Comparison of ENCODE assay signal across 29 cellular contexts in the genomic region with DNA sequence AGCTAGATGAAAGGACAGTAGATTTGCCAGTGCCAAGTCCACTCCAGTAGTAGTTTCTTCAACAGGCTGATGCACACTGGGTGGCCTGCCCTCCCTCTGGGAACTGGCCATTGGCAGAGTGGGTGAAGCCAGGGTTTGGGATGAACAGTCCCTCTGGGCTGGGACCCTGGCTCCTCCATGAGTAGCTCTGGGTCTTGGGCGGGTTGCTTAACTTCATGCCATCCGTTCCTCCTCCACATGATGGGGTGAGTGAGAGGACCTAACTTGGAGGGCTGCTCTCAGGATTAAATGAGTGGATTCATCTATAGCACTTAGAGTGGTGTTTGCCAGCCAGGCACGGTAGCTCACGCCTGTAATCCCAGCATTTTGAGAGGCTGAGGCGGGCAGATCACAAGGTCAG.
"Had no signal": no experiment of that assay in that cellular context is flagged by ENCODE, and none has a peak within 500 bp of the region (broad histone marks: within the 10 kb centered on the region; RNA-seq: fewer than 3 reads in every experiment).

No MANE protein-coding gene starts in this region.

- H3K9me3 ChIP-seq: adrenal gland, ascending aorta, gastroesophageal sphincter, right atrium auricular region, testis, transverse colon had no signal

- H3K4me3 Mint-ChIP-seq: activated B cell treated with CpG ODN at 0.5 μM for 24 hours; activated CD4-positive, alpha-beta T cell treated with anti-CD3 and anti-CD28 coated beads for 36 hours; activated T-cell treated with anti-CD3 and anti-CD28 coated beads, Interleukin-2, amount 50 U/mL, for 4 hours; brain; naive thymus-derived CD4-positive, alpha-beta T cell; neural crest cell; T-cell had no signal

- H3K27me3 ChIP-seq: adrenal gland, ascending aorta, cardiac muscle cell, dorsolateral prefrontal cortex, gastroesophageal sphincter, hepatocyte, right atrium auricular region, testis, transverse colon had no signal

- H3K27ac ChIP-seq: adrenal gland, ascending aorta, cardiac muscle cell, coronary artery, dorsolateral prefrontal cortex, gastroesophageal sphincter, hepatocyte, right atrium auricular region, testis, transverse colon had no signal

- H3K4me1 Mint-ChIP-seq: neural crest cell, T-cell had no signal

- ATAC-seq: activated CD4-positive, alpha-beta T cell treated with anti-CD3 and anti-CD28 coated beads for 36 hours; activated naive CD4-positive, alpha-beta T cell treated with anti-CD3 and anti-CD28 coated beads, Interleukin-2, amount 50 U/mL, for 72 hours; activated T-cell treated with anti-CD3 and anti-CD28 coated beads, Interleukin-2, amount 50 U/mL, for 4 hours; gastroesophageal sphincter; left colon; naive thymus-derived CD4-positive, alpha-beta T cell; stimulated activated naive CD8-positive, alpha-beta T cell treated with anti-CD3 and anti-CD28 coated beads, Interleukin-15, Interleukin-2, amounts not matched to agents 100 U/mL and 50 U/mL, for 24 hours; T-cell had no signal

- H3K4me3 ChIP-seq: adrenal gland, ascending aorta, cardiac muscle cell, coronary artery, dorsolateral prefrontal cortex, gastroesophageal sphincter, hepatocyte, right atrium auricular region, testis, transverse colon had no signal

- H3K9me3 Mint-ChIP-seq: activated B cell treated with CpG ODN at 0.5 μM for 24 hours; activated naive CD4-positive, alpha-beta T cell treated with anti-CD3 and anti-CD28 coated beads, Interleukin-2, amount 50 U/mL, for 72 hours; activated T-cell treated with anti-CD3 and anti-CD28 coated beads, Interleukin-2, amount 50 U/mL, for 4 hours; activated T-helper 2 cell treated with anti-CD3 and anti-CD28 coated beads, Interferon-gamma antibody, Interleukin-2, Interleukin-4, amounts not matched to agents 10 μg/mL and 5 μg/mL and 100 μg/mL, durations not matched to agents 14 hours and 24 hours and 36 hours; brain; naive thymus-derived CD4-positive, alpha-beta T cell; neural crest cell; T-cell had no signal

- H3K4me1 ChIP-seq: ascending aorta had no signal

- H3K27ac Mint-ChIP-seq: activated B cell treated with CpG ODN at 0.5 μM for 24 hours; activated CD4-positive, alpha-beta T cell treated with anti-CD3 and anti-CD28 coated beads for 36 hours; activated T-helper 2 cell treated with anti-CD3 and anti-CD28 coated beads, Interferon-gamma antibody, Interleukin-2, Interleukin-4, amounts not matched to agents 10 μg/mL and 5 μg/mL and 100 μg/mL, durations not matched to agents 14 hours and 24 hours and 36 hours; brain; naive thymus-derived CD4-positive, alpha-beta T cell; T-cell had no signal

- DNase-seq: activated B cell treated with CpG ODN at 0.5 μM for 24 hours; activated CD4-positive, alpha-beta T cell treated with anti-CD3 and anti-CD28 coated beads for 36 hours; activated CD4-positive, alpha-beta T cell treated with anti-CD3 and anti-CD28 coated beads, Interleukin-2, amount 50 U/mL, for 4 hours; activated CD8-positive, alpha-beta memory T cell treated with anti-CD3 and anti-CD28 coated beads, Interleukin-2, amount 50 U/mL, for 4 hours; activated naive CD4-positive, alpha-beta T cell; activated T-cell treated with anti-CD3 and anti-CD28 coated beads, Interleukin-2, amount 50 U/mL, for 4 hours; cerebellar nuclear complex; dorsolateral prefrontal cortex; effector memory CD4-positive, alpha-beta T cell; kidney; left colon; midbrain; naive thymus-derived CD4-positive, alpha-beta T cell; occipital lobe; stimulated activated naive CD8-positive, alpha-beta T cell treated with anti-CD3 and anti-CD28 coated beads, Interleukin-15, Interleukin-2, amounts not matched to agents 100 U/mL and 50 U/mL, for 24 hours; T-cell; testis; transverse colon had no signal

- H3K27me3 Mint-ChIP-seq: activated B cell treated with CpG ODN at 0.5 μM for 24 hours; activated CD4-positive, alpha-beta T cell treated with anti-CD3 and anti-CD28 coated beads for 36 hours; brain; naive thymus-derived CD4-positive, alpha-beta T cell; T-cell had no signal
